Comparison of ENCODE assay signal across 15 cellular contexts in the genomic region with DNA sequence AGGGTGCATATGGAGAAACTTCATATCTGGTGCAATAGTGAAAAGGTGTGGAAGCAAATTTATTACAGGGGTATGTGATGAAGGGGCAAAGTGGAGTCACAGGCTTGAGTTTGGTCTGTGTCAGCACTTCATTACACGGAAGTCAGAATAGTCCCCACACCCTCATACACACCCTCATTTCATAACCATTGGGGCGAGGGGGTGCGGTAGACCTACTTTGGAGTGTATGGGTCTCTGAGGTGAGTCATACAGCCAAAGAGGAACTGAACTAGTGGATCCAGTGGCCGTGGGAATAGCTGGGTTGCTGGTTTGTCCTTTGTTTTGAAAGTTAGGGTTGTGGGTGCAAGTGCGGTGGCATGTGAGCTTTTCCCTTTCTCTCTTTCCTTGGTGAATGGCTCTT. TPM values are rescaled to one million over a fixed set of nuclear protein-coding genes. Genes with fewer than 3 reads are reported as not detected.
DNase-seq lines count a peak whose midpoint lies in the region; ATAC-seq, FAIRE-seq and TF ChIP-seq lines count a peak whose summit lies in the region.
"Had no signal": no experiment of that assay in that cellular context is flagged by ENCODE, and none has a peak within 500 bp of the region (broad histone marks: within the 10 kb centered on the region; RNA-seq: fewer than 3 reads in every experiment).

No MANE protein-coding gene starts in this region.

- H3K4me3 ChIP-seq in RWPE2 (ENCODE audit: severe bottlenecking) (no peak overlapping the region), esophagus (ENCODE audit: low read depth in 1 of 2, low read length in 2 of 2) (no peak overlapping the region), small intestine (ENCODE audit: low read depth in 1 of 2, low read length in 2 of 2) (no peak overlapping the region)

- no peaks in the 10 kb centered on the region for H3K9me3 Mint-ChIP-seq in activated CD4-positive, alpha-beta T cell treated with anti-CD3 and anti-CD28 coated beads, Interleukin-2, amount 10 ng/mL, durations not matched to agents 7 days and 5 days

- H3K27me3 Mint-ChIP-seq in activated CD4-positive, alpha-beta T cell treated with anti-CD3 and anti-CD28 coated beads, Interleukin-2, amount 10 ng/mL, durations not matched to agents 7 days and 5 days: no peaks in the 10 kb centered on the region
- H3K27me3 Mint-ChIP-seq: naive B cell had no signal

- ATAC-seq in RWPE2 (ENCODE audit: low read depth) (no peak), GM19324 (IDR thresholded peaks at IDR 0.05; ENCODE audit: low FRiP score, unreplicated experiment) (no peak)

- POLR2A ChIA-PET in activated CD4-positive, alpha-beta T cell treated with anti-CD3 and anti-CD28 coated beads, Interleukin-2, amount 10 ng/mL, durations not matched to agents 7 days and 5 days (lab: Charles Lee): no interaction called here

- H3K4me1 ChIP-seq in RWPE2 (ENCODE audit: insufficient read depth, poor library complexity, severe bottlenecking) (peaks cover 10% of the 10 kb centered on the region), esophagus (ENCODE audit: control insufficient read depth in 2 of 2, insufficient read depth in 2 of 2, low read length in 1 of 2) (peaks cover 0 to 3% of the 10 kb centered on the region in 2 donors), small intestine (ENCODE audit: control insufficient read depth in 2 of 2, insufficient read depth in 1 of 2, low read depth in 1 of 2, low read length in 1 of 2) (peaks cover 5 to 21% of the 10 kb centered on the region in 2 donors)

- H3K4me3 Mint-ChIP-seq in activated CD4-positive, alpha-beta T cell treated with anti-CD3 and anti-CD28 coated beads, Interleukin-2, amount 10 ng/mL, durations not matched to agents 7 days and 5 days: no peak overlapping the region

- no peak for FAIRE-seq in small intestine (lab: Jason Lieb, UNC)
- FAIRE-seq: endometrium, GM18507 had no signal

- CTCF ChIA-PET in activated CD4-positive, alpha-beta T cell treated with anti-CD3 and anti-CD28 coated beads, Interleukin-2, amount 10 ng/mL, durations not matched to agents 7 days and 5 days (lab: Charles Lee): interaction anchor here (0.7 kb wide), 1 partner anchor 9 kb away, joined by 3 read pairs; no protein-coding TSS in a partner anchor

- H3K36me3 Mint-ChIP-seq in activated CD4-positive, alpha-beta T cell treated with anti-CD3 and anti-CD28 coated beads, Interleukin-2, amount 10 ng/mL, durations not matched to agents 7 days and 5 days (ENCODE audit: low read depth): peaks cover 19% of the 10 kb centered on the region
- H3K36me3 Mint-ChIP-seq: naive B cell had no signal

- H3K36me3 ChIP-seq in RWPE2 (ENCODE audit: low read depth) (peaks cover 42% of the 10 kb centered on the region), esophagus (ENCODE audit: control insufficient read depth in 2 of 2, insufficient read depth in 2 of 2, low read length in 1 of 2) (no peaks in the 10 kb centered on the region), small intestine (ENCODE audit: control insufficient read depth in 2 of 2, insufficient read depth in 2 of 2, low read length in 2 of 2) (no peaks in the 10 kb centered on the region)

- H3K27me3 ChIP-seq in RWPE2 (ENCODE audit: insufficient read depth, poor library complexity, severe bottlenecking) (no peaks in the 10 kb centered on the region), esophagus (ENCODE audit: control insufficient read depth in 1 of 2, insufficient read depth in 2 of 2, low read length in 2 of 2) (no peaks in the 10 kb centered on the region), small intestine (ENCODE audit: control insufficient read depth in 2 of 2, insufficient read depth in 2 of 2, low read length in 2 of 2) (no peaks in the 10 kb centered on the region)

- peaks cover 52% of the 10 kb centered on the region for H3K4me1 Mint-ChIP-seq in activated CD4-positive, alpha-beta T cell treated with anti-CD3 and anti-CD28 coated beads, Interleukin-2, amount 10 ng/mL, durations not matched to agents 7 days and 5 days

- no peak for TF ChIP-seq CTCF in RWPE2 (IDR thresholded peaks at IDR 0.05; ENCODE audit: poor library complexity, severe bottlenecking)

- 44 to 53% methylated on average over 5 of the region's 5 CpGs for WGBS in esophagus, 2 donors
- WGBS in small intestine, 3 donors: 23 to 57% (median 38%) methylated on average over 5 of the region's 5 CpGs

- DNase-seq in activated CD4-positive, alpha-beta T cell treated with anti-CD3 and anti-CD28 coated beads for 48 hours: peak; percentile 9
- no peak for DNase-seq in activated CD4-positive, alpha-beta T cell treated with anti-CD3 and anti-CD28 coated beads, Interleukin-2, amount 10 ng/mL, durations not matched to agents 7 days and 5 days
- DNase-seq in RWPE2 (ENCODE audit: low spot score) (peak; percentile 59), small intestine (peak; percentile 94), NCI-H1092 (lab: John Stamatoyannopoulos, UW) (no peak), NCI-H748 treated with DMSO at 0.1 percent for 48 hours (lab: John Stamatoyannopoulos, UW) (no peak)
- DNase-seq: activated CD4-positive, alpha-beta T cell treated with anti-CD3 and anti-CD28 coated beads, Interleukin-2, amount 50 U/mL, for 4 hours; DND-41; naive B cell; NCI-H2171 treated with DMSO at 0.1 percent for 48 hours; SHP77 had no signal

- no peak overlapping the region for H3K27ac Mint-ChIP-seq in activated CD4-positive, alpha-beta T cell treated with anti-CD3 and anti-CD28 coated beads, Interleukin-2, amount 10 ng/mL, durations not matched to agents 7 days and 5 days
- H3K27ac Mint-ChIP-seq: naive B cell had no signal

- H3K27ac ChIP-seq in RWPE2 (ENCODE audit: poor library complexity, severe bottlenecking) (no peak overlapping the region), esophagus (ENCODE audit: low read depth in 2 of 2, low read length in 1 of 2) (peak overlapping the region; percentile 71 to 92), small intestine (ENCODE audit: low read depth in 1 of 2, low read length in 1 of 2) (peak overlapping the region; percentile 15 to 76)

- H3K9me3 ChIP-seq in RWPE2 (ENCODE audit: severe bottlenecking) (no peaks in the 10 kb centered on the region), esophagus (ENCODE audit: control insufficient read depth in 2 of 2, insufficient read depth in 1 of 2, low read depth in 1 of 2, low read length in 1 of 2) (no peaks in the 10 kb centered on the region), small intestine (ENCODE audit: control insufficient read depth, low read depth) (no peaks in the 10 kb centered on the region)

RNA-seq across cellular contexts. Expression of a gene that starts 3.3 kb away (rescaled TPM):
- total RNA-seq in activated CD4-positive, alpha-beta T cell treated with anti-CD3 and anti-CD28 coated beads, Interleukin-2, amount 10 ng/mL, durations not matched to agents 7 days and 5 days: 10 to 100 TPM; 36.8 to 44.2 TPM
- 10 to 100 TPM; 22.9 to 26.6 TPM for polyA plus RNA-seq in esophagus
- polyA plus RNA-seq in small intestine: 10 to 100 TPM; 10.5 to 27.4 (median 13.0) TPM

Comparison
In these comparisons a context has a peak if more than half of its experiments do, and no peak if none do; other contexts are left out.
1. DNase-seq: peak in activated CD4-positive, alpha-beta T cell treated with anti-CD3 and anti-CD28 coated beads for 48 hours (single experiment), RWPE2 (single experiment) and small intestine (single experiment); none in activated CD4-positive, alpha-beta T cell treated with anti-CD3 and anti-CD28 coated beads, Interleukin-2, amount 10 ng/mL, durations not matched to agents 7 days and 5 days (single experiment), NCI-H1092 (single experiment) and NCI-H748 treated with DMSO at 0.1 percent for 48 hours (single experiment).